ENCODE assay signal across 10 cellular contexts in the genomic region with DNA sequence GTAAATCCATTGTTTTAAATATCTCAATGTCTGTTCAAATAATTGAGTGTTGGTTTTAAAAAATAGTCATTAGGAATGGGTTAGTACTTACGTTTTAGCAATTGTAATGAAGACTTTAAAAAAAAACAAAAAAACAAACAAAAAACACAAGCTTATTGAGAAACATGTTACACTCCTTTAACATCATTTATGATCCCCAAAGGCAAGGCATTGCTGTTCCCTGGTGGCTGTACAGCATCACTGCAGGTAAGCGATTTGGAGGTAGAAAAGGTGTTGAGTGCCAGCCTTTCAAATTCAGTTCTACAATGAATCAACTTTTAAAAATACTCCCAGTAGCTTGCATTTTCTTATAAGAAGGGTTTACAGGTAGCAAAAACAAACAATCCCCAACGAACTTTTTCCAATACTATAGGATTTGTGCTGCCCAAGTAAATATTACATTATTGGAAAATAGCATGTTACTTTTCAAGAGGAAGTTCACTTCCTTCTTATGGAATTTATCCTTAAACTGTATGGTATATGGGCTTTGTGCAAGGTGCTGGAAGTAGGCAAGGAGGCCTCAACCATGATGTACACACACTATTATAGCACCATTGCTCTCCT. TPM values are rescaled to one million over a fixed set of nuclear protein-coding genes. Genes with fewer than 3 reads are reported as not detected.
DNase-seq lines count a peak whose midpoint lies in the region; ATAC-seq, FAIRE-seq and TF ChIP-seq lines count a peak whose summit lies in the region.
"Had no signal": no experiment of that assay in that cellular context is flagged by ENCODE, and none has a peak within 500 bp of the region (broad histone marks: within the 10 kb centered on the region; RNA-seq: fewer than 3 reads in every experiment).

No MANE protein-coding gene starts in this region.

- H3K4me1 ChIP-seq in A673 (ENCODE audit: insufficient read depth, low read length, poor library complexity, severe bottlenecking): peaks cover 19% of the 10 kb centered on the region
- peaks cover 74% of the 10 kb centered on the region for H3K4me1 ChIP-seq in psoas muscle

- CTCF ChIA-PET in A673 (lab: Charles Lee): interaction anchor here (0.6 to 1.3 kb wide), 2 partner anchors 106 to 170 kb away, joined by 4 to 6 read pairs; no protein-coding TSS in a partner anchor

- H3K27ac ChIP-seq in A673 (ENCODE audit: low read depth, low read length, poor library complexity, severe bottlenecking): no peak overlapping the region
- peak overlapping the region; percentile 94 for H3K27ac ChIP-seq in psoas muscle
- H3K27ac ChIP-seq: epithelial cell of prostate had no signal

- intact Hi-C loops in A673 (cut with micrococcal nuclease; ENCODE audit: unreplicated experiment) (no loop called here), psoas muscle (cut with DNase I) (loop anchor here in 1 of 2 donors (5.0 kb wide), 2 partner anchors 40 to 155 kb away; a partner anchor contains a TSS)

- H3K4me3 ChIP-seq in A673 (ENCODE audit: low read depth, low read length, poor library complexity, severe bottlenecking): no peak overlapping the region
- no peak overlapping the region for H3K4me3 ChIP-seq in epithelial cell of esophagus (ENCODE audit: low read length)
- H3K4me3 ChIP-seq in psoas muscle: no peak overlapping the region

- 41 to 64% (median 51%) methylated on average over 3 of the region's 3 CpGs for WGBS in psoas muscle, 3 donors

- TF ChIP-seq CTCF in A673 (conservative IDR thresholded peaks at IDR 0.05; ENCODE audit: low read depth, low read length): peak; percentile 70
- peak; percentile 99 for TF ChIP-seq CTCF in epithelial cell of esophagus (IDR thresholded peaks at IDR 0.05; ENCODE audit: insufficient read depth, low read depth, low read length, missing control alignments)
- TF ChIP-seq CTCF in psoas muscle (IDR thresholded peaks at IDR 0.05): peak; percentile 73

- H3K27me3 ChIP-seq in A673 (replicated peaks; ENCODE audit: insufficient read depth, low read depth, low read length, poor library complexity) (no peaks in the 10 kb centered on the region), psoas muscle (ENCODE audit: insufficient read depth in 3 of 3, low read length in 2 of 3) (no peaks in the 10 kb centered on the region)

- ATAC-seq in HG03175 (IDR thresholded peaks at IDR 0.05; ENCODE audit: unreplicated experiment): peak; percentile 73
- ATAC-seq in psoas muscle: peak in 1 of 4 donors; percentile 49
- ATAC-seq in GM19324 (IDR thresholded peaks at IDR 0.05; ENCODE audit: low FRiP score, unreplicated experiment): no peak
- ATAC-seq: stimulated activated naive CD8-positive, alpha-beta T cell treated with anti-CD3 and anti-CD28 coated beads, Interleukin-15, amount 100 ng/mL, for 72 hours had no signal

- peak; percentile 38 for FAIRE-seq in RCC 7860 (lab: Jason Lieb, UNC)

- POLR2A ChIA-PET in A673 (lab: Charles Lee; ENCODE audit: low non-redundant PET): no interaction called here

- DNase-seq in A673 (ENCODE audit: low spot score) (peak; percentile 30), EH (ENCODE audit: low read depth) (peak; percentile 37), RCC 7860 (ENCODE audit: low spot score) (no peak), epithelial cell of esophagus (ENCODE audit: low read depth) (peak; percentile 65), psoas muscle (no peak), GM19238 (ENCODE audit: insufficient read length, low spot score) (no peak)

- no peaks in the 10 kb centered on the region for H3K9me3 ChIP-seq in A673 (ENCODE audit: low read depth, low read length, poor library complexity, severe bottlenecking)
- no peaks in the 10 kb centered on the region for H3K9me3 ChIP-seq in psoas muscle

- no TSS peak for BruUV-seq in A673 (replicated peaks; lab: Mats Ljungman, UMichigan)

- H3K36me3 ChIP-seq in A673 (ENCODE audit: insufficient read depth, low read length, poor library complexity, severe bottlenecking) (no peaks in the 10 kb centered on the region), psoas muscle (ENCODE audit: insufficient read depth in 1 of 2, low read depth in 1 of 2) (no peaks in the 10 kb centered on the region)

RNA-seq across cellular contexts. Expression of a gene that starts 27.5 kb away (rescaled TPM):
- total RNA-seq in A673 (2021): 18.4 and 22.2 TPM in 2 replicates
- total RNA-seq in psoas muscle: 10 to 100 TPM in 1 of 4 donors, 1 to 10 TPM in 3; 4.6 to 11.7 (median 7.2) TPM
- polyA plus RNA-seq in psoas muscle: 1 to 10 TPM; 3.5 to 6.1 (median 4.7) TPM

RNA-seq across cellular contexts. Expression of a gene that starts 39.9 kb away (rescaled TPM):
- total RNA-seq in A673 (2021) (83.8 and 86.0 TPM in 2 replicates), psoas muscle (10 to 100 TPM; 45.7 to 69.4 (median 52.5) TPM)
- 10 to 100 TPM; 19.2 to 45.6 (median 26.0) TPM for polyA plus RNA-seq in psoas muscle

Comparison
In these comparisons a context has a peak if more than half of its experiments do, and no peak if none do; other contexts are left out.
1. DNase-seq: peak in A673 (single experiment), EH (single experiment) and epithelial cell of esophagus (single experiment); none in RCC 7860 (single experiment), psoas muscle (0 of 2) and GM19238 (single experiment).
2. Peak in every context shown above with its lines, with median percentiles within 50 percentile points of each other: CTCF ChIP-seq.